ENCODE assay signal across 15 cellular contexts in genomic region chr4:117249333-117249732, GRCh38.
DNase-seq lines count a peak whose midpoint lies in the region; ATAC-seq and TF ChIP-seq lines count a peak whose summit lies in the region.
"Had no signal": no experiment of that assay in that cellular context is flagged by ENCODE, and none has a peak within 500 bp of the region (broad histone marks: within the 10 kb centered on the region; RNA-seq: fewer than 3 reads in every experiment).

No MANE protein-coding gene starts in this region.

- no peak overlapping the region for H3K14ac ChIP-seq in mesenchymal stem cell (ENCODE audit: low read length in 2 of 2)

- no peak overlapping the region for H4K8ac ChIP-seq in mesenchymal stem cell (ENCODE audit: low read length)

- POLR2A ChIA-PET in GM10248 (lab: Yijun Ruan, JAX) = no interaction called here

- H2AK5ac ChIP-seq in mesenchymal stem cell (ENCODE audit: low read length, severe bottlenecking) = no peak overlapping the region

- CTCF ChIA-PET in GM10248 (lab: Yijun Ruan, JAX) = no interaction called here

- DNase-seq in GM10248 (ENCODE audit: extremely low spot score) (peak; percentile 37), AG08395 (ENCODE audit: low spot score) (no peak), mesenchymal stem cell (no peak), colonic mucosa (no peak)
- no peak for DNase-seq in stimulated activated CD4-positive, alpha-beta T cell treated with anti-CD3 and anti-CD28 coated beads, Interleukin-2, amount 100 ng/mL, for 48 hours
- DNase-seq: ACHN; activated T-cell treated with anti-CD3 and anti-CD28 coated beads, Interleukin-2, amount 50 U/mL, for 24 hours; DMS53; naive thymus-derived CD8-positive, alpha-beta T cell; NCI-H1436 treated with DMSO at 0.1 percent for 48 hours; transverse colon had no signal

- TF ChIP-seq CTCF in GM10248 (IDR thresholded peaks at IDR 0.05; ENCODE audit: control extremely low read depth, extremely low read depth, low read depth, missing control alignments) (no peak), colonic mucosa (IDR thresholded peaks at IDR 0.05) (no peak)

- no peak overlapping the region for H3K4me3 ChIP-seq in mesenchymal stem cell (ENCODE audit: insufficient read depth in 1 of 2, low read depth in 1 of 2, low read length in 2 of 2)
- H3K4me3 ChIP-seq in colonic mucosa = no peak overlapping the region
- H3K4me3 ChIP-seq: SJSA1, transverse colon had no signal

- H3K4me1 ChIP-seq in mesenchymal stem cell (ENCODE audit: control insufficient read depth, insufficient read depth, low read depth, low read length) (no peaks in the 10 kb centered on the region), colonic mucosa (no peaks in the 10 kb centered on the region)
- H3K4me1 ChIP-seq: SJSA1, transverse colon had no signal

- no peak overlapping the region for H2BK15ac ChIP-seq in mesenchymal stem cell (ENCODE audit: low read depth, poor library complexity, severe bottlenecking)

- ATAC-seq in GM19328 (IDR thresholded peaks at IDR 0.05; ENCODE audit: unreplicated experiment) (peak; percentile 93), HG02571 (IDR thresholded peaks at IDR 0.05; ENCODE audit: unreplicated experiment) (peak; percentile 81), HG03135 (IDR thresholded peaks at IDR 0.05; ENCODE audit: unreplicated experiment) (peak; percentile 98)
- ATAC-seq: naive thymus-derived CD8-positive, alpha-beta T cell had no signal

- H3K36me3 ChIP-seq in mesenchymal stem cell (ENCODE audit: control insufficient read depth in 1 of 2, insufficient read depth in 2 of 2, low read depth in 1 of 2, low read length in 2 of 2) = no peaks in the 10 kb centered on the region
- H3K36me3 ChIP-seq in colonic mucosa = no peaks in the 10 kb centered on the region
- H3K36me3 ChIP-seq: SJSA1, transverse colon had no signal

- H4K91ac ChIP-seq in mesenchymal stem cell (ENCODE audit: low read length) = no peak overlapping the region

- intact Hi-C loops in colonic mucosa (cut with DNase I) = no loop called here

- no peak overlapping the region for H3K27ac ChIP-seq in mesenchymal stem cell (ENCODE audit: low read length, poor library complexity, severe bottlenecking)
- H3K27ac ChIP-seq in colonic mucosa = no peak overlapping the region
- H3K27ac ChIP-seq: SJSA1, transverse colon had no signal

- H3K18ac ChIP-seq in mesenchymal stem cell (ENCODE audit: low read depth in 1 of 2, low read length in 2 of 2) = no peak overlapping the region

- H3K9me3 ChIP-seq in mesenchymal stem cell (ENCODE audit: control insufficient read depth, low read length) = peaks cover 6% of the 10 kb centered on the region
- no peaks in the 10 kb centered on the region for H3K9me3 ChIP-seq in colonic mucosa
- H3K9me3 ChIP-seq: SJSA1, transverse colon had no signal

- H3K4me2 ChIP-seq in mesenchymal stem cell (ENCODE audit: low read length, poor library complexity, severe bottlenecking) = no peak overlapping the region

- H3K23ac ChIP-seq in mesenchymal stem cell (ENCODE audit: low read length in 2 of 2) = no peak overlapping the region

- H2BK120ac ChIP-seq in mesenchymal stem cell (ENCODE audit: low read depth, low read length) = no peak overlapping the region

- H2BK5ac ChIP-seq in mesenchymal stem cell (ENCODE audit: low read depth, low read length, poor library complexity, severe bottlenecking) = no peak overlapping the region

- no peak overlapping the region for H3K9ac ChIP-seq in mesenchymal stem cell (ENCODE audit: low read length)
- no peak overlapping the region for H3K9ac ChIP-seq in colonic mucosa (ENCODE audit: low read depth in 2 of 2, low read length in 2 of 2)

- no peak overlapping the region for H3K4ac ChIP-seq in mesenchymal stem cell (ENCODE audit: low read depth in 1 of 2, low read length in 2 of 2)

- no peak overlapping the region for H2AFZ ChIP-seq in mesenchymal stem cell (ENCODE audit: low read depth, low read length)

- 92% methylated on average over 3 of the region's 3 CpGs for WGBS in mesenchymal stem cell

- no peak overlapping the region for H2BK12ac ChIP-seq in mesenchymal stem cell (ENCODE audit: low read length in 2 of 2)

- H3K27me3 ChIP-seq in mesenchymal stem cell (ENCODE audit: control insufficient read depth in 1 of 2, insufficient read depth in 1 of 2, low read length in 2 of 2) (no peaks in the 10 kb centered on the region), colonic mucosa (no peaks in the 10 kb centered on the region)
- H3K27me3 ChIP-seq: SJSA1, transverse colon had no signal

- no peaks in the 10 kb centered on the region for H3K79me1 ChIP-seq in mesenchymal stem cell (replicated peaks; ENCODE audit: low read length, poor library complexity, severe bottlenecking)
